8 cellular contexts compared by ENCODE assay signal in genomic region chr12:75101805-75102204, GRCh38.
"Had no signal": no experiment of that assay in that cellular context is flagged by ENCODE, and none has a peak within 500 bp of the region (broad histone marks: within the 10 kb centered on the region; RNA-seq: fewer than 3 reads in every experiment).

No MANE protein-coding gene starts in this region.

- DNase-seq: GDM1, GF-D8 had no signal

- FAIRE-seq: G401.6, GM12878, GM12891, GM12892, GM18507, GM19239 had no signal

- ATAC-seq: GM12878 had no signal

- H3K4me3 ChIP-seq: GM12878 had no signal
